Comparison of ENCODE assay signal across 1 cellular context in genomic region chr17:77842148-77842905, GRCh38.
TF ChIP-seq lines count a peak whose summit lies in the region.

No MANE protein-coding gene starts in this region.

TF ChIP-seq in SK-N-SH, 30 proteins besides CTCF, POLR2A, EP300 and RAD21 (continued from another document):
- TF ChIP-seq IRF3 (IDR thresholded peaks at IDR 0.05; ENCODE audit: low read depth, low read length) (no peak), TAF1 (IDR thresholded peaks at IDR 0.05; ENCODE audit: borderline replicate concordance, low read depth, low read length) (no peak), USF1 (IDR thresholded peaks at IDR 0.05; ENCODE audit: borderline replicate concordance, low read depth) (no peak), EZH2phosphoT487 (IDR thresholded peaks at IDR 0.05; ENCODE audit: borderline replicate concordance, low read depth) (no peak), MEF2A (IDR thresholded peaks at IDR 0.05; ENCODE audit: borderline replicate concordance, low read depth) (no peak), RFX5 (IDR thresholded peaks at IDR 0.05; ENCODE audit: low read length) (no peak), FOXJ3 (CRISPR knock-in tag; IDR thresholded peaks at IDR 0.05) (no peak), MAX (IDR thresholded peaks at IDR 0.05; ENCODE audit: low read depth) (peak; percentile 50; the same call in 1 of the 2 replicates), YY1 (IDR thresholded peaks at IDR 0.05; ENCODE audit: low read depth) (no peak), MXI1 (IDR thresholded peaks at IDR 0.05; ENCODE audit: low read depth, low read length) (no peak), TEAD4 (IDR thresholded peaks at IDR 0.05; ENCODE audit: borderline replicate concordance, insufficient read depth) (0 out of 2 replicates have a peak, but pooled peaks have one; percentile 13), ELF1 (IDR thresholded peaks at IDR 0.05) (no peak), TCF12 (IDR thresholded peaks at IDR 0.05) (peak; percentile 35; the same call in 1 of the 2 replicates), NFIC (IDR thresholded peaks at IDR 0.05; ENCODE audit: borderline replicate concordance) (no peak), FOXM1 (IDR thresholded peaks at IDR 0.05; ENCODE audit: low read depth) (no peak), JUND (IDR thresholded peaks at IDR 0.05) (peak; percentile 69)
